Comparison of ENCODE assay signal across 22 cellular contexts in the genomic region with DNA sequence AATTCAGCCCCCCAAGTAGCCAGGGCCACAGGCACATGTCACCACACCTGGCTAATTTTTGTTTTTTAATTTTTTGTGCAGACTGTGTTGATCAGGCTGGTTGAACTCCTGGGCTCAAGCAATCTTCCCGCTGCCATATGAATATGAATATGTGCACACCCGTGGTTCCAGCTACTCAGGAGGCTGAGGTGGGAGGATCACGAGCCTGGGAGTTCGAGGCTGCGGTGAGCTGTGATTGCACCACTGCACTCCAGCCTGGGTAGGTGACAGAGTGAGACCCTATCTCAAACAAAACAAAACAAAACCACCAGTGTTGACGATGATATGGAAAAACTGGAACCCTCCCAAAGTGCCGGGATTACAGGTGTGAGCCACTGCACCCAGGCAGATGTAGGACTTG.
"Had no signal": no experiment of that assay in that cellular context is flagged by ENCODE, and none has a peak within 500 bp of the region (broad histone marks: within the 10 kb centered on the region; RNA-seq: fewer than 3 reads in every experiment).

No MANE protein-coding gene starts in this region.

- H3K4me3 Mint-ChIP-seq: activated CD8-positive, alpha-beta memory T cell treated with anti-CD3 and anti-CD28 coated beads, Interleukin-2, amount 10 ng/mL, durations not matched to agents 7 days and 5 days; activated naive CD8-positive, alpha-beta T cell; brain; dendritic cell treated with granulocyte-macrophage colony-stimulating factor and Interleukin-4, amounts not matched to agents 40 ng/mL and 50 ng/mL, for 4 days; mesothelial cell of epicardium had no signal

- H3K27ac ChIP-seq: lower lobe of right lung, parathyroid adenoma, skin epidermis, transverse colon had no signal

- H3K9me3 Mint-ChIP-seq: brain; dendritic cell treated with granulocyte-macrophage colony-stimulating factor and Interleukin-4, amounts not matched to agents 40 ng/mL and 50 ng/mL, for 4 days; mesothelial cell of epicardium had no signal

- H3K9me3 ChIP-seq: lower lobe of right lung, SK-N-SH, transverse colon had no signal

- ATAC-seq: activated CD8-positive, alpha-beta memory T cell treated with anti-CD3 and anti-CD28 coated beads, Interleukin-2, amount 10 ng/mL, durations not matched to agents 7 days and 5 days; left colon; lower lobe of right lung had no signal

- H3K4me1 ChIP-seq: lower lobe of right lung, parathyroid adenoma had no signal

- H3K27me3 ChIP-seq: transverse colon had no signal

- H3K27ac Mint-ChIP-seq: activated CD8-positive, alpha-beta memory T cell treated with anti-CD3 and anti-CD28 coated beads, Interleukin-2, amount 10 ng/mL, durations not matched to agents 7 days and 5 days; brain; dendritic cell treated with granulocyte-macrophage colony-stimulating factor and Interleukin-4, amounts not matched to agents 40 ng/mL and 50 ng/mL, for 4 days; mesothelial cell of epicardium had no signal

- DNase-seq: activated CD4-positive, alpha-beta T cell treated with anti-CD3 and anti-CD28 coated beads for 1 hour; activated CD4-positive, alpha-beta T cell treated with anti-CD3 and anti-CD28 coated beads, Interleukin-2, amount 50 U/mL, for 4 hours; activated CD8-positive, alpha-beta memory T cell treated with anti-CD3 and anti-CD28 coated beads, Interleukin-2, amount 10 ng/mL, durations not matched to agents 7 days and 5 days; activated gamma-delta T cell treated with Interleukin-2 at 50 U/mL for 16 hours; amygdala; central memory CD4-positive, alpha-beta T cell; effector memory CD4-positive, alpha-beta T cell; foreskin melanocyte; head of caudate nucleus; left colon; lower lobe of right lung; SK-N-SH; stimulated activated CD4-positive, alpha-beta T cell treated with anti-CD3 and anti-CD28 coated beads, Interleukin-4, amount 100 ng/mL, for 24 hours; stimulated activated naive CD4-positive, alpha-beta T cell treated with Interleukin-2 at 50 U/mL for 16 hours; T-helper 1 cell; transverse colon had no signal

- H3K4me3 ChIP-seq: lower lobe of right lung, skin epidermis, transverse colon had no signal

- H3K27me3 Mint-ChIP-seq: activated CD8-positive, alpha-beta memory T cell treated with anti-CD3 and anti-CD28 coated beads, Interleukin-2, amount 10 ng/mL, durations not matched to agents 7 days and 5 days; activated naive CD8-positive, alpha-beta T cell; brain; dendritic cell treated with granulocyte-macrophage colony-stimulating factor and Interleukin-4, amounts not matched to agents 40 ng/mL and 50 ng/mL, for 4 days had no signal
